8 cellular contexts compared by ENCODE assay signal in genomic region chr4:186726150-186726439, GRCh38. TPM values are rescaled to one million over a fixed set of nuclear protein-coding genes. Genes with fewer than 3 reads are reported as not detected.
A peak's percentile ranks its signal among the peaks of the same experiment; 100 is the strongest.
DNase-seq lines count a peak whose midpoint lies in the region; ATAC-seq and TF ChIP-seq lines count a peak whose summit lies in the region.

No MANE protein-coding gene starts in this region.

- WGBS in esophagus, 2 donors = 2% methylated on average over 21 of the region's 21 CpGs

- peaks cover 17% of the 10 kb centered on the region for H3K79me2 ChIP-seq in neural cell (replicated peaks; ENCODE audit: insufficient read depth, low read length)

- no peaks in the 10 kb centered on the region for H3K27me3 ChIP-seq in MG63
- H3K27me3 ChIP-seq in esophagus (ENCODE audit: control insufficient read depth in 1 of 2, insufficient read depth in 2 of 2, low read length in 2 of 2) = no peaks in the 10 kb centered on the region
- peaks cover 16% of the 10 kb centered on the region for H3K27me3 ChIP-seq in neural cell (ENCODE audit: insufficient read depth, low read depth, low read length)

- H3K9me3 ChIP-seq in MG63 (0 out of 2 replicates have a peak, but pooled peaks cover 2% of the 10 kb centered on the region), esophagus (ENCODE audit: control insufficient read depth in 2 of 2, insufficient read depth in 1 of 2, low read depth in 1 of 2, low read length in 1 of 2) (no peaks in the 10 kb centered on the region), neural cell (ENCODE audit: low read length) (no peaks in the 10 kb centered on the region)

- no peaks in the 10 kb centered on the region for H3K4me1 ChIP-seq in esophagus (ENCODE audit: control insufficient read depth in 2 of 2, insufficient read depth in 2 of 2, low read length in 1 of 2)

- H3K36me3 ChIP-seq in MG63 (no peaks in the 10 kb centered on the region), esophagus (ENCODE audit: control insufficient read depth in 2 of 2, insufficient read depth in 2 of 2, low read length in 1 of 2) (no peaks in the 10 kb centered on the region), neural cell (ENCODE audit: insufficient read depth, low read length) (no peaks in the 10 kb centered on the region)

- peak overlapping the region; percentile 59 for H2AFZ ChIP-seq in neural cell (ENCODE audit: low read depth, low read length)

- H3F3A ChIP-seq in neural cell (ENCODE audit: insufficient read depth, low read length, poor library complexity, severe bottlenecking) = no peaks in the 10 kb centered on the region

- TF ChIP-seq CTCF in AG09309 (IDR thresholded peaks at IDR 0.05; ENCODE audit: control insufficient read depth, insufficient read depth, low read depth, low read length, missing control alignments) = no peak
- TF ChIP-seq CTCF in neural cell (IDR thresholded peaks at IDR 0.05; ENCODE audit: poor library complexity, severe bottlenecking) = peak; percentile 38

- H3K9ac ChIP-seq in neural cell (ENCODE audit: low read length) = peak overlapping the region; percentile 62

- TF ChIP-seq RAD21 in neural cell (conservative IDR thresholded peaks at IDR 0.05) = no peak

- H4K20me1 ChIP-seq in neural cell (ENCODE audit: insufficient read depth) = no peaks in the 10 kb centered on the region

- ATAC-seq in GM21381 (IDR thresholded peaks at IDR 0.05; ENCODE audit: unreplicated experiment) (no peak), HG03045 (IDR thresholded peaks at IDR 0.05; ENCODE audit: unreplicated experiment) (no peak)

- DNase-seq in AG09309 (ENCODE audit: low read depth) = no peak
- no peak for DNase-seq in MG63
- no peak for DNase-seq in putamen (ENCODE audit: low spot score)
- DNase-seq in DMS 273 (lab: John Stamatoyannopoulos, UW; ENCODE audit: unreplicated experiment) = no peak

- H3K4me2 ChIP-seq in neural cell (ENCODE audit: low read length) = peak overlapping the region; percentile 100

- TF ChIP-seq EP300 in neural cell (conservative IDR thresholded peaks at IDR 0.05; ENCODE audit: poor library complexity, severe bottlenecking) = no peak

- H3K27ac ChIP-seq in esophagus (ENCODE audit: low read depth in 2 of 2, low read length in 1 of 2) = peak overlapping the region; percentile 72 to 86
- peak overlapping the region; percentile 38 for H3K27ac ChIP-seq in neural cell (ENCODE audit: low read length)

- no peaks in the 10 kb centered on the region for H3K9me2 ChIP-seq in neural cell (ENCODE audit: insufficient read depth, low read length)

- H3K4me3 ChIP-seq in AG09309 (ENCODE audit: control insufficient read depth, low read depth, low read length) = peak overlapping the region; percentile 97
- peak overlapping the region; percentile 69 for H3K4me3 ChIP-seq in MG63
- peak overlapping the region; percentile 59 to 84 for H3K4me3 ChIP-seq in esophagus (ENCODE audit: low read depth in 1 of 2, low read length in 2 of 2)
- peak overlapping the region; percentile 91 for H3K4me3 ChIP-seq in neural cell (ENCODE audit: low read length)

TF ChIP-seq in neural cell, 6 proteins besides CTCF, POLR2A, EP300 and RAD21:
- TF ChIP-seq TAF1 (IDR thresholded peaks at IDR 0.05; ENCODE audit: low read depth) (no peak), SMC3 (conservative IDR thresholded peaks at IDR 0.05; ENCODE audit: poor library complexity) (peak; percentile 57)

RNA-seq across cellular contexts. Expression of gene FAT1, which starts 2.4 kb away (rescaled TPM):
- total RNA-seq in MG63 (2014; rRNA removed; shearing (Covaris generic); ENCODE audit: low replicate concordance) = 6.4 and 10.6 TPM in 2 replicates
- polyA plus RNA-seq in esophagus = 10 to 100 TPM; 11.5 to 21.0 TPM
- polyA plus RNA-seq in neural cell = 18.0 and 19.8 TPM in 2 replicates
- polyA minus RNA-seq in neural cell = 94.0 and 94.2 TPM in 2 replicates
